In genomic region chr3:45167011-45167911, GRCh38 we compare ENCODE assay signal across 8 cellular contexts.
DNase-seq lines count a peak whose midpoint lies in the region; ATAC-seq, FAIRE-seq and TF ChIP-seq lines count a peak whose summit lies in the region.

No MANE protein-coding gene starts in this region.

- DNase-seq in HTR-8/SVneo (ENCODE audit: insufficient read length, low spot score), result peak; percentile 92
- peak; percentile 96 for DNase-seq in RCC 7860 (ENCODE audit: low spot score)
- peak; percentile 59 to 63 for DNase-seq in activated T-helper 1 cell treated with anti-CD3 and anti-CD28 coated beads, Interleukin-2, amount 50 U/mL, for 16 hours (ENCODE audit: low read depth in 1 of 2, low spot score in 1 of 2)
- peak; percentile 87 for DNase-seq in fibroblast of peridontal ligament (ENCODE audit: extremely low read depth)
- peak; percentile 61 for DNase-seq in nephron progenitor cell
- DNase-seq in stimulated activated naive CD4-positive, alpha-beta T cell treated with Interleukin-2 at 50 U/mL for 16 hours (lab: John Stamatoyannopoulos, UW), result peak; percentile 82

- FAIRE-seq in HTR-8/SVneo (lab: Jason Lieb, UNC) (peak; percentile 98), RCC 7860 (lab: Jason Lieb, UNC) (peak; percentile 92)

- H3K4me1 Mint-ChIP-seq in nephron progenitor cell, result peaks cover 46% of the 10 kb centered on the region

- peak overlapping the region; percentile 58 for H3K4me3 Mint-ChIP-seq in nephron progenitor cell

- peaks cover 7% of the 10 kb centered on the region for H3K27me3 Mint-ChIP-seq in nephron progenitor cell (ENCODE audit: low read depth, poor library complexity)

- 0 out of 2 replicates have a peak, but pooled peaks have one; percentile 7 for TF ChIP-seq CTCF in 22Rv1 (IDR thresholded peaks at IDR 0.05)
- TF ChIP-seq CTCF in nephron progenitor cell (IDR thresholded peaks at IDR 0.05), result no peak

- H3K27ac ChIP-seq in 22Rv1, result peak overlapping the region; percentile 40

- H3K9me3 Mint-ChIP-seq in nephron progenitor cell, result peaks cover 15% of the 10 kb centered on the region

- ATAC-seq in GM19023 (IDR thresholded peaks at IDR 0.05; ENCODE audit: unreplicated experiment), result peak; percentile 91

- H3K36me3 Mint-ChIP-seq in nephron progenitor cell (ENCODE audit: low read depth), result no peaks in the 10 kb centered on the region

- no peak overlapping the region for H3K27ac Mint-ChIP-seq in nephron progenitor cell

Comparison
In these comparisons a context has a peak if more than half of its experiments do, and no peak if none do; other contexts are left out.
1. Peak in every context shown above with its lines: DNase-seq, ATAC-seq and H3K27ac ChIP-seq.